ENCODE assay signal across 8 cellular contexts in genomic region chr2:135052997-135053474, GRCh38. TPM values are rescaled to one million over a fixed set of nuclear protein-coding genes. Genes with fewer than 3 reads are reported as not detected.
DNase-seq lines count a peak whose midpoint lies in the region; ATAC-seq and TF ChIP-seq lines count a peak whose summit lies in the region.

No MANE protein-coding gene starts in this region.

- H3K27ac Mint-ChIP-seq in WTC11 = 0 out of 2 replicates have a peak overlapping the region, but pooled peaks have one; percentile 30

- no peaks in the 10 kb centered on the region for H3K9me3 ChIP-seq in neuron (ENCODE audit: low read length)

- no peak overlapping the region for H2AFZ ChIP-seq in neuron (ENCODE audit: low read depth, low read length)

- peaks cover 5% of the 10 kb centered on the region; the same call in 1 of the 2 replicates for H3K36me3 Mint-ChIP-seq in WTC11

- no peaks in the 10 kb centered on the region for H3K9me3 Mint-ChIP-seq in WTC11

- H3K36me3 ChIP-seq in neuron (ENCODE audit: insufficient read depth, low read length) = peaks cover 5% of the 10 kb centered on the region

- no peaks in the 10 kb centered on the region for H3K27me3 ChIP-seq in neuron (ENCODE audit: insufficient read depth, low read length)

- TF ChIP-seq CTCF in WTC11 (IDR thresholded peaks at IDR 0.05) (no peak), epithelial cell of esophagus (IDR thresholded peaks at IDR 0.05; ENCODE audit: insufficient read depth, low read depth, low read length, missing control alignments) (no peak)

- peak overlapping the region; percentile 99 for H3K4me3 ChIP-seq in epithelial cell of esophagus (ENCODE audit: low read length)
- H3K4me3 ChIP-seq in neuron (ENCODE audit: low read length) = peak overlapping the region; percentile 92

- H3K4me3 Mint-ChIP-seq in WTC11 = peak overlapping the region; percentile 95

- CTCF ChIA-PET in WTC11 (lab: Charles Lee) = interaction anchor here (2.3 to 2.5 kb wide), 2 partner anchors 10 to 49 kb away, joined by 7 to 13 read pairs; no protein-coding TSS in a partner anchor

- peaks cover 15% of the 10 kb centered on the region for H3K4me1 Mint-ChIP-seq in WTC11

- no peak for DNase-seq in WTC11 (ENCODE audit: low spot score)
- peak; percentile 9 for DNase-seq in epithelial cell of esophagus (ENCODE audit: low read depth)
- DNase-seq in NCI-H1930 (lab: John Stamatoyannopoulos, UW) = no peak
- DNase-seq in globus pallidus (ENCODE audit: low spot score) = no peak
- DNase-seq in cerebellum (ENCODE audit: low spot score) = no peak

- H3K27me3 Mint-ChIP-seq in WTC11 (ENCODE audit: low read depth) = no peaks in the 10 kb centered on the region

- ATAC-seq in GM19025 (IDR thresholded peaks at IDR 0.05; ENCODE audit: low read depth, unreplicated experiment) = peak; percentile 30
- ATAC-seq in HG03045 (IDR thresholded peaks at IDR 0.05; ENCODE audit: unreplicated experiment) = peak; percentile 32
- ATAC-seq in WTC11 = no peak; the same call in 1 of the 2 replicates

- H3K4me1 ChIP-seq in neuron (ENCODE audit: insufficient read depth, low read length) = peaks cover 7% of the 10 kb centered on the region

- POLR2A ChIA-PET in WTC11 (lab: Charles Lee) = no interaction called here

TF ChIP-seq in WTC11, 78 proteins besides CTCF, POLR2A, EP300 and RAD21:
- no peak for TF ChIP-seq ZNF138 (CRISPR knock-in tag; conservative IDR thresholded peaks at IDR 0.05)
- TF ChIP-seq ZNF423 (CRISPR knock-in tag; IDR thresholded peaks at IDR 0.05) = no peak
- TF ChIP-seq HMGA2 (CRISPR knock-in tag; IDR thresholded peaks at IDR 0.05) = no peak
- TF ChIP-seq CDX4 (CRISPR knock-in tag; IDR thresholded peaks at IDR 0.05; ENCODE audit: borderline replicate concordance) = no peak
- TF ChIP-seq MYBL2 (CRISPR knock-in tag; IDR thresholded peaks at IDR 0.05) = no peak
- no peak for TF ChIP-seq ZNF232 (CRISPR knock-in tag; IDR thresholded peaks at IDR 0.05)
- no peak for TF ChIP-seq IRF2 (CRISPR knock-in tag; IDR thresholded peaks at IDR 0.05; ENCODE audit: borderline replicate concordance, low read depth)
- no peak for TF ChIP-seq PREB (CRISPR knock-in tag; IDR thresholded peaks at IDR 0.05; ENCODE audit: borderline replicate concordance)
- no peak for TF ChIP-seq TEAD1 (CRISPR knock-in tag; IDR thresholded peaks at IDR 0.05)
- no peak for TF ChIP-seq HMGXB4 (CRISPR knock-in tag; IDR thresholded peaks at IDR 0.05)
- TF ChIP-seq AFF4 (CRISPR knock-in tag; IDR thresholded peaks at IDR 0.05; ENCODE audit: borderline replicate concordance) = no peak
- no peak for TF ChIP-seq MXD4 (CRISPR knock-in tag; IDR thresholded peaks at IDR 0.05; ENCODE audit: borderline replicate concordance)
- TF ChIP-seq CREM (CRISPR knock-in tag; IDR thresholded peaks at IDR 0.05) = no peak
- no peak for TF ChIP-seq ESRRA (CRISPR knock-in tag; IDR thresholded peaks at IDR 0.05; ENCODE audit: borderline replicate concordance)
TF ChIP-seq in WTC11: peak in this region for 0.

RNA-seq across cellular contexts. Expression of gene RAB3GAP1, which starts 0.9 kb away (rescaled TPM):
- total RNA-seq in WTC11 (2021) = 25.3 to 28.6 TPM (median 27.6 TPM) in 3 replicates
- 75.1 TPM for total RNA-seq in cerebellum

RNA-seq across cellular contexts. Expression of gene MAP3K19, which starts 5.8 kb away (rescaled TPM):
- total RNA-seq in WTC11 (2021) = not detected in 3 replicates
- 3.1 TPM for total RNA-seq in cerebellum
